In the genomic region with DNA sequence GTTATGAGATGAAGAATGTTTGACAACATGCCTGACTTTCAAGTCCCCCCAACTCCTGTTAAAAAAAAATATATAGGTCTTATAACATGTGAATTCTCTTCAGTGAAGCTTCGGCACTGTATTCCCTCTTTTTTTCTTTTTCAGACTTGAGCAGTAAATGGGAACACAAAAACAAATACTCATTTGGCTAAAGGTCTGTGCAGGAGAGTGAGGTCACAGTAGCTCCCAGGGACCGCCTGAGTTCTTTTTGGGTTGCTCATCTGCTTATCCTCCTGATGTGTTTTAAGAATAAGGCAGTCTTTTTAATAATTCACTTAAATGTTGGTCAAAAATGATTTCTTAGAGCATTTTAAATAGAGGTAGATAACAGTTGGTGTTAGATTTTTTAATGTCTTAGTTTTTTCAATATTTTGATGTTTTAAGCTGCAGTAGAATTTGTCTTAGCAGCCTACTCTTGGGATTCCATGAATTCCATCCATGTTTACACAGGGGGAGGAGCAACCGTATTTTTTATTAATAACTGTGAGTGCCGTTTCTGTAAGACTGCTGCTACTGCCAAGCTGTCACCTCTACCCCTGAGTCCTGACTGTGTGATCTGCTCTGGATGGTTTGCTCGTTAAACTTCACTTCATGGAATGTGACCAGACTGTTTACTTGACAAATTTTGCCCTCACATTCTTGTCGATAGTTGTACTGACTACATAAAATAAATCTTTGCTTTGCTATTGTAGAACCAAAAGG, we compare ENCODE assay signal across 9 cellular contexts. TPM values are rescaled to one million over a fixed set of nuclear protein-coding genes. Genes with fewer than 3 reads are reported as not detected.
DNase-seq lines count a peak whose midpoint lies in the region; ATAC-seq and TF ChIP-seq lines count a peak whose summit lies in the region.
"Had no signal": no experiment of that assay in that cellular context is flagged by ENCODE, and none has a peak within 500 bp of the region (broad histone marks: within the 10 kb centered on the region; RNA-seq: fewer than 3 reads in every experiment).

No MANE protein-coding gene starts in this region.

- ATAC-seq in WTC11: no peak
- peak; percentile 71 for ATAC-seq in Right ventricle myocardium superior (ENCODE audit: poor library complexity)
- ATAC-seq in GM18502 (IDR thresholded peaks at IDR 0.05; ENCODE audit: poor library complexity, unreplicated experiment): no peak
- ATAC-seq in HG02763 (IDR thresholded peaks at IDR 0.05; ENCODE audit: unreplicated experiment): no peak

- CTCF ChIA-PET in WTC11 (lab: Charles Lee): interaction anchor here (1.7 kb wide), 1 partner anchor 47 kb away, joined by 5 read pairs; the partner anchor contains the start of gene MARCHF2

- H3K4me1 ChIP-seq in rectal smooth muscle tissue (ENCODE audit: control insufficient read depth, insufficient read depth, low read length): peaks cover 22% of the 10 kb centered on the region

- peak overlapping the region; percentile 1 for H3K27ac ChIP-seq in rectal smooth muscle tissue (ENCODE audit: low read depth, low read length)

- H3K36me3 Mint-ChIP-seq in WTC11: peaks cover 55% of the 10 kb centered on the region

- no peaks in the 10 kb centered on the region for H3K27me3 Mint-ChIP-seq in WTC11 (ENCODE audit: low read depth)

- H3K9me3 Mint-ChIP-seq in WTC11: no peaks in the 10 kb centered on the region

- no peaks in the 10 kb centered on the region for H3K27me3 ChIP-seq in rectal smooth muscle tissue (ENCODE audit: control insufficient read depth, insufficient read depth, low read length)

- no peak overlapping the region for H3K4me3 Mint-ChIP-seq in WTC11

- TF ChIP-seq CTCF in WTC11 (IDR thresholded peaks at IDR 0.05): no peak

- in situ Hi-C loops in Caki2 (cut with HindIII; ENCODE audit: low pct_unique_long_range_greater_than_20kb, low sequenced_read_pairs): no loop called here

- peak overlapping the region; percentile 96 for H3K27ac Mint-ChIP-seq in WTC11

- DNase-seq in Caki2 (ENCODE audit: low read depth): peak; percentile 46
- no peak for DNase-seq in WTC11 (ENCODE audit: low spot score)
- DNase-seq in Right ventricle myocardium superior: no peak
- DNase-seq in DMS114 treated with DMSO at 0.1 percent for 48 hours (lab: John Stamatoyannopoulos, UW; ENCODE audit: unreplicated experiment): no peak
- no peak for DNase-seq in NCI-H82 (lab: John Stamatoyannopoulos, UW)
- DNase-seq: NCI-H1417 had no signal

- peaks cover 14% of the 10 kb centered on the region for H3K36me3 ChIP-seq in rectal smooth muscle tissue (ENCODE audit: control insufficient read depth, insufficient read depth, low read length)

- H3K4me3 ChIP-seq in rectal smooth muscle tissue (ENCODE audit: low read length): no peak overlapping the region

- intact Hi-C loops in Right ventricle myocardium superior (cut with DNase I): no loop called here

- peaks cover 82% of the 10 kb centered on the region for H3K4me1 Mint-ChIP-seq in WTC11

- H3K9ac ChIP-seq in rectal smooth muscle tissue (ENCODE audit: low read length): no peak overlapping the region

- POLR2A ChIA-PET in WTC11 (lab: Charles Lee): no interaction called here

TF ChIP-seq in WTC11, 78 proteins besides CTCF, POLR2A, EP300 and RAD21:
- TF ChIP-seq NR2C2 (CRISPR knock-in tag; IDR thresholded peaks at IDR 0.05) (no peak), USF1 (CRISPR knock-in tag; IDR thresholded peaks at IDR 0.05) (no peak), NFATC4 (CRISPR knock-in tag; IDR thresholded peaks at IDR 0.05) (no peak), ZNF416 (CRISPR knock-in tag; IDR thresholded peaks at IDR 0.05) (no peak), FOXP1 (CRISPR knock-in tag; IDR thresholded peaks at IDR 0.05; ENCODE audit: borderline replicate concordance) (no peak), NR3C1 (CRISPR knock-in tag; conservative IDR thresholded peaks at IDR 0.05; ENCODE audit: low read depth) (no peak), TEAD1 (CRISPR knock-in tag; IDR thresholded peaks at IDR 0.05) (no peak), SMAD3 (CRISPR knock-in tag; IDR thresholded peaks at IDR 0.05; ENCODE audit: borderline replicate concordance) (no peak), ELF4 (CRISPR knock-in tag; IDR thresholded peaks at IDR 0.05; ENCODE audit: low read depth) (no peak), IRF2 (CRISPR knock-in tag; IDR thresholded peaks at IDR 0.05; ENCODE audit: borderline replicate concordance, low read depth) (no peak), KAT7 (CRISPR knock-in tag; IDR thresholded peaks at IDR 0.05; ENCODE audit: borderline replicate concordance) (no peak), GRHL2 (CRISPR knock-in tag; IDR thresholded peaks at IDR 0.05; ENCODE audit: insufficient replicate concordance, severe bottlenecking) (no peak), IRF1 (CRISPR knock-in tag; IDR thresholded peaks at IDR 0.05) (no peak), HMGA2 (CRISPR knock-in tag; IDR thresholded peaks at IDR 0.05) (no peak)
- TF ChIP-seq, protein P1, sequence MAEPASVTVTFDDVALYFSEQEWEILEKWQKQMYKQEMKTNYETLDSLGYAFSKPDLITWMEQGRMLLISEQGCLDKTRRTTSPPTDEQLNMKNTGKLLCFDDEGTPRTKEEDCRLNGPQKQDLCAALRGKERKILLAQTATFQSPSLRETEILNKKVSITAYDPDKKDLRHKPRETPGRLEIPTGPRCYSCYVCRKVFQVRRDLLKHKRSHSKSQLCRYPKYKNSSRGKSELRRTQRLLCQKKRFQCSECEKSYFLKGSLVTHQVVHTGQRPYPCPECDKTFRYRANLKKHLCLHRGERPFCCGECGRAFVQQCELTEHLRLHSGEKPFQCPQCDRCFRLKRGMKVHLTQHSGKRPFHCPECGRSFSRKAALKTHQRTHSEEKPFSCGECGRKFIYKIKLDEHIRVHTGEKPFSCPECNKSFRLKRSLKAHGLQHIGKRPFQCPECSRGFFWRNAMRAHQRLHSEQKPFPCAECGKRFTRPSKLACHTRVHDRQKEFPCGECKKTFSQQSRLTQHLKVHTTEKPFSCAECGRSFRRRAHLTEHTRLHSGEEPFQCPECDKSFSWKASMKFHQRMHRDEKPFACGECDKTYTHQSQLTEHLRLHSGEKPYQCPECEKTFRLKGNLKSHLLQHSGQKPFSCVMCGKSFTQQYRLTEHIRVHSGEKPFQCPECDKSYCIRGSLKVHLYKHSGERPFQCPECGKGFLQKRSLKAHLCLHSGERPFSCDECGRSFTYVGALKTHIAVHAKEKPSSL (CRISPR knock-in tag; conservative IDR thresholded peaks at IDR 0.05): no peak
- TF ChIP-seq, protein P2, sequence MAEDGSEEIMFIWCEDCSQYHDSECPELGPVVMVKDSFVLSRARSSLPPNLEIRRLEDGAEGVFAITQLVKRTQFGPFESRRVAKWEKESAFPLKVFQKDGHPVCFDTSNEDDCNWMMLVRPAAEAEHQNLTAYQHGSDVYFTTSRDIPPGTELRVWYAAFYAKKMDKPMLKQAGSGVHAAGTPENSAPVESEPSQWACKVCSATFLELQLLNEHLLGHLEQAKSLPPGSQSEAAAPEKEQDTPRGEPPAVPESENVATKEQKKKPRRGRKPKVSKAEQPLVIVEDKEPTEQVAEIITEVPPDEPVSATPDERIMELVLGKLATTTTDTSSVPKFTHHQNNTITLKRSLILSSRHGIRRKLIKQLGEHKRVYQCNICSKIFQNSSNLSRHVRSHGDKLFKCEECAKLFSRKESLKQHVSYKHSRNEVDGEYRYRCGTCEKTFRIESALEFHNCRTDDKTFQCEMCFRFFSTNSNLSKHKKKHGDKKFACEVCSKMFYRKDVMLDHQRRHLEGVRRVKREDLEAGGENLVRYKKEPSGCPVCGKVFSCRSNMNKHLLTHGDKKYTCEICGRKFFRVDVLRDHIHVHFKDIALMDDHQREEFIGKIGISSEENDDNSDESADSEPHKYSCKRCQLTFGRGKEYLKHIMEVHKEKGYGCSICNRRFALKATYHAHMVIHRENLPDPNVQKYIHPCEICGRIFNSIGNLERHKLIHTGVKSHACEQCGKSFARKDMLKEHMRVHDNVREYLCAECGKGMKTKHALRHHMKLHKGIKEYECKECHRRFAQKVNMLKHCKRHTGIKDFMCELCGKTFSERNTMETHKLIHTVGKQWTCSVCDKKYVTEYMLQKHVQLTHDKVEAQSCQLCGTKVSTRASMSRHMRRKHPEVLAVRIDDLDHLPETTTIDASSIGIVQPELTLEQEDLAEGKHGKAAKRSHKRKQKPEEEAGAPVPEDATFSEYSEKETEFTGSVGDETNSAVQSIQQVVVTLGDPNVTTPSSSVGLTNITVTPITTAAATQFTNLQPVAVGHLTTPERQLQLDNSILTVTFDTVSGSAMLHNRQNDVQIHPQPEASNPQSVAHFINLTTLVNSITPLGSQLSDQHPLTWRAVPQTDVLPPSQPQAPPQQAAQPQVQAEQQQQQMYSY (CRISPR knock-in tag; IDR thresholded peaks at IDR 0.05): no peak

RNA-seq across cellular contexts. Expression of gene HNRNPM, which starts 14.9 kb away (rescaled TPM):
- 55.7 and 66.6 TPM in 2 replicates for total RNA-seq in Caki2 (2014; rRNA removed; shearing (Covaris generic); ENCODE audit: low replicate concordance)
- total RNA-seq in WTC11 (2021) (309 to 416 TPM (median 343 TPM) in 3 replicates), Right ventricle myocardium superior (113 TPM)

RNA-seq across cellular contexts. Expression of gene PRAM1, which starts 42.8 kb away (rescaled TPM):
- not detected in 2 replicates for total RNA-seq in Caki2 (2014; rRNA removed; shearing (Covaris generic); ENCODE audit: low replicate concordance)
- total RNA-seq in WTC11 (2021) (0.46 to 1.1 TPM (median 0.66 TPM) in 3 replicates), Right ventricle myocardium superior (0.70 TPM)

RNA-seq across cellular contexts. Expression of gene MARCHF2, which starts 46.6 kb away (rescaled TPM):
- 47.5 and 58.4 TPM in 2 replicates for total RNA-seq in Caki2 (2014; rRNA removed; shearing (Covaris generic); ENCODE audit: low replicate concordance)
- 20.2 to 30.4 TPM (median 27.5 TPM) in 3 replicates for total RNA-seq in WTC11 (2021)
- total RNA-seq in Right ventricle myocardium superior: 100.0 TPM

RNA-seq across cellular contexts. Expression of gene ZNF414, which starts 54.3 kb away (rescaled TPM):
- total RNA-seq in Caki2 (2014; rRNA removed; shearing (Covaris generic); ENCODE audit: low replicate concordance): 0.81 TPM in 1 of 2 replicates, not detected in the other
- 38.2 to 47.4 TPM (median 46.1 TPM) in 3 replicates for total RNA-seq in WTC11 (2021)
- 16.1 TPM for total RNA-seq in Right ventricle myocardium superior
